In genomic region chr15:60476713-60477112, GRCh38 we compare ENCODE assay signal across 10 cellular contexts. TPM values are rescaled to one million over a fixed set of nuclear protein-coding genes. Genes with fewer than 3 reads are reported as not detected.
DNase-seq lines count a peak whose midpoint lies in the region; ATAC-seq, FAIRE-seq and TF ChIP-seq lines count a peak whose summit lies in the region.
"Had no signal": no experiment of that assay in that cellular context is flagged by ENCODE, and none has a peak within 500 bp of the region (broad histone marks: within the 10 kb centered on the region; RNA-seq: fewer than 3 reads in every experiment).

No MANE protein-coding gene starts in this region.

- H3K27ac Mint-ChIP-seq in astrocyte (ENCODE audit: unreplicated experiment) (no peak overlapping the region), neural crest cell (ENCODE audit: unreplicated experiment) (no peak overlapping the region)
- no peak overlapping the region for H3K27ac Mint-ChIP-seq in stimulated activated naive B cell treated with anti-CD40 and anti-IgM and Interleukin-4, amounts not matched to agents 10 μg/mL and 1 μg/mL and 100 μg/mL, for 72 hours

- H3K36me3 Mint-ChIP-seq in astrocyte (ENCODE audit: low read depth, unreplicated experiment): peaks cover 3% of the 10 kb centered on the region
- peaks cover 9% of the 10 kb centered on the region for H3K36me3 Mint-ChIP-seq in neural crest cell (ENCODE audit: low read depth)
- peaks cover 16 to 21% of the 10 kb centered on the region in 2 donors for H3K36me3 Mint-ChIP-seq in stimulated activated naive B cell treated with anti-CD40 and anti-IgM and Interleukin-4, amounts not matched to agents 10 μg/mL and 1 μg/mL and 100 μg/mL, for 72 hours

- H3K4me3 ChIP-seq in DOHH2 (ENCODE audit: low read length) (peak overlapping the region; percentile 89), astrocyte (ENCODE audit: insufficient read depth, low read depth, low read length) (peak overlapping the region; percentile 0)

- H3K27me3 Mint-ChIP-seq in astrocyte (ENCODE audit: low read depth, unreplicated experiment): no peaks in the 10 kb centered on the region
- no peaks in the 10 kb centered on the region for H3K27me3 Mint-ChIP-seq in neural crest cell (ENCODE audit: low read depth)
- H3K27me3 Mint-ChIP-seq in stimulated activated naive B cell treated with anti-CD40 and anti-IgM and Interleukin-4, amounts not matched to agents 10 μg/mL and 1 μg/mL and 100 μg/mL, for 72 hours: no peaks in the 10 kb centered on the region

- H3K4me2 ChIP-seq in DOHH2 (ENCODE audit: low read length) (peak overlapping the region; percentile 81), astrocyte (ENCODE audit: low read length) (peak overlapping the region; percentile 96)

- no peak for TF ChIP-seq CTCF in DOHH2 (IDR thresholded peaks at IDR 0.05; ENCODE audit: low read depth, low read length, poor library complexity, severe bottlenecking)
- TF ChIP-seq CTCF in astrocyte (IDR thresholded peaks at IDR 0.05; ENCODE audit: insufficient read depth, low read depth, low read length): no peak
- TF ChIP-seq CTCF in neural crest cell (conservative IDR thresholded peaks at IDR 0.05): no peak

- no peak overlapping the region for H3K9ac ChIP-seq in astrocyte (ENCODE audit: low read length)

- no peaks in the 10 kb centered on the region for H3K27me3 ChIP-seq in DOHH2 (ENCODE audit: control insufficient read depth, low read length)
- H3K27me3 ChIP-seq in astrocyte (ENCODE audit: insufficient read depth, low read length): no peaks in the 10 kb centered on the region
- H3K27me3 ChIP-seq: foreskin keratinocyte had no signal

- H3K4me1 ChIP-seq in DOHH2 (ENCODE audit: control insufficient read depth, low read length) (peaks cover 30% of the 10 kb centered on the region), astrocyte (ENCODE audit: insufficient read depth, low read length) (peaks cover 30% of the 10 kb centered on the region)

- peak overlapping the region; percentile 93 for H3K4me3 Mint-ChIP-seq in astrocyte (ENCODE audit: unreplicated experiment)
- H3K4me3 Mint-ChIP-seq in neural crest cell: peak overlapping the region; percentile 97
- H3K4me3 Mint-ChIP-seq in stimulated activated naive B cell treated with anti-CD40 and anti-IgM and Interleukin-4, amounts not matched to agents 10 μg/mL and 1 μg/mL and 100 μg/mL, for 72 hours: no peak overlapping the region

- H3K9me3 ChIP-seq in DOHH2 (ENCODE audit: control insufficient read depth, insufficient read depth, low read length): no peaks in the 10 kb centered on the region
- no peaks in the 10 kb centered on the region for H3K9me3 ChIP-seq in astrocyte (ENCODE audit: insufficient read depth, low read depth, low read length)

- no peak overlapping the region for H2AFZ ChIP-seq in astrocyte (ENCODE audit: low read depth, low read length)

- no peak for FAIRE-seq in astrocyte (lab: Jason Lieb, UNC)

- H4K20me1 ChIP-seq in DOHH2 (ENCODE audit: control insufficient read depth, insufficient read depth, low read depth, low read length) (no peaks in the 10 kb centered on the region), astrocyte (ENCODE audit: insufficient read depth, low read length) (no peaks in the 10 kb centered on the region)

- H3K79me2 ChIP-seq in DOHH2 (ENCODE audit: control insufficient read depth, low read length) (peaks cover 60% of the 10 kb centered on the region), astrocyte (ENCODE audit: insufficient read depth, low read length) (peaks cover 46% of the 10 kb centered on the region)

- H3K27ac ChIP-seq in DOHH2 (ENCODE audit: low read depth, low read length) (no peak overlapping the region), astrocyte (ENCODE audit: low read depth, low read length) (peak overlapping the region; percentile 0), caudate nucleus (ENCODE audit: low read depth, low read length) (no peak overlapping the region)
- H3K27ac ChIP-seq: foreskin keratinocyte had no signal

- DNase-seq in LHCN-M2 (ENCODE audit: low read depth) (peak; percentile 19), astrocyte (ENCODE audit: low read depth) (peak; percentile 75), neural crest cell (ENCODE audit: low read depth, low spot score) (no peak), caudate nucleus (lab: John Stamatoyannopoulos, UW) (no peak), superior temporal gyrus (ENCODE audit: extremely low spot score) (no peak)
- no peak for DNase-seq in stimulated activated naive B cell treated with anti-CD40 and anti-IgM and Interleukin-4, amounts not matched to agents 10 μg/mL and 1 μg/mL and 100 μg/mL, for 72 hours
- DNase-seq: foreskin keratinocyte, NCI-H82 had no signal

- no peaks in the 10 kb centered on the region for H3F3A ChIP-seq in DOHH2 (ENCODE audit: control insufficient read depth, insufficient read depth)

- no peaks in the 10 kb centered on the region for H3K9me3 Mint-ChIP-seq in astrocyte (ENCODE audit: unreplicated experiment)
- H3K9me3 Mint-ChIP-seq in neural crest cell: no peaks in the 10 kb centered on the region
- H3K9me3 Mint-ChIP-seq in stimulated activated naive B cell treated with anti-CD40 and anti-IgM and Interleukin-4, amounts not matched to agents 10 μg/mL and 1 μg/mL and 100 μg/mL, for 72 hours: no peaks in the 10 kb centered on the region
- H3K9me3 Mint-ChIP-seq: activated naive CD4-positive, alpha-beta T cell treated with anti-CD3 and anti-CD28 coated beads, Interleukin-2, amount 50 U/mL, for 72 hours had no signal

- H3K4me1 Mint-ChIP-seq in astrocyte (ENCODE audit: low read depth, unreplicated experiment) (peaks cover 21% of the 10 kb centered on the region), neural crest cell (peaks cover 47% of the 10 kb centered on the region)
- peaks cover 16 to 33% of the 10 kb centered on the region in 2 donors for H3K4me1 Mint-ChIP-seq in stimulated activated naive B cell treated with anti-CD40 and anti-IgM and Interleukin-4, amounts not matched to agents 10 μg/mL and 1 μg/mL and 100 μg/mL, for 72 hours

- H3K36me3 ChIP-seq in DOHH2 (ENCODE audit: control insufficient read depth, low read length): peaks cover 59% of the 10 kb centered on the region
- H3K36me3 ChIP-seq in astrocyte (ENCODE audit: insufficient read depth, low read length): peaks cover 9% of the 10 kb centered on the region

- ATAC-seq in stimulated activated naive B cell treated with anti-CD40 and anti-IgM and Interleukin-4, amounts not matched to agents 10 μg/mL and 1 μg/mL and 100 μg/mL, for 72 hours (replicated peaks): no peak
- ATAC-seq: activated naive CD4-positive, alpha-beta T cell treated with anti-CD3 and anti-CD28 coated beads, Interleukin-2, amount 50 U/mL, for 72 hours; foreskin keratinocyte had no signal

- H3K9me2 ChIP-seq in DOHH2 (replicated peaks; ENCODE audit: control insufficient read depth, low read length): no peaks in the 10 kb centered on the region

RNA-seq across cellular contexts. Expression of gene ICE2, which starts 2.2 kb away (rescaled TPM):
- total RNA-seq in LHCN-M2 (2014; rRNA removed) (16.4 and 20.0 TPM in 2 replicates), astrocyte (26.5 and 28.2 TPM in 2 replicates), neural crest cell (69.7 and 80.3 TPM in 2 replicates)
- 9.4 TPM for polyA plus RNA-seq in LHCN-M2 (2012)

Comparison
In these comparisons a context has a peak if more than half of its experiments do, and no peak if none do; other contexts are left out.
1. DNase-seq: peak in LHCN-M2 (single experiment) and astrocyte (single experiment); none in neural crest cell (single experiment), stimulated activated naive B cell treated with anti-CD40 and anti-IgM and Interleukin-4, amounts not matched to agents 10 μg/mL and 1 μg/mL and 100 μg/mL, for 72 hours (single experiment), caudate nucleus (0 of 61) and superior temporal gyrus (single experiment).
2. H3K4me3 Mint-ChIP-seq: peak in astrocyte (single experiment) and neural crest cell (single experiment); none in stimulated activated naive B cell treated with anti-CD40 and anti-IgM and Interleukin-4, amounts not matched to agents 10 μg/mL and 1 μg/mL and 100 μg/mL, for 72 hours (0 of 2).